In the genomic region with DNA sequence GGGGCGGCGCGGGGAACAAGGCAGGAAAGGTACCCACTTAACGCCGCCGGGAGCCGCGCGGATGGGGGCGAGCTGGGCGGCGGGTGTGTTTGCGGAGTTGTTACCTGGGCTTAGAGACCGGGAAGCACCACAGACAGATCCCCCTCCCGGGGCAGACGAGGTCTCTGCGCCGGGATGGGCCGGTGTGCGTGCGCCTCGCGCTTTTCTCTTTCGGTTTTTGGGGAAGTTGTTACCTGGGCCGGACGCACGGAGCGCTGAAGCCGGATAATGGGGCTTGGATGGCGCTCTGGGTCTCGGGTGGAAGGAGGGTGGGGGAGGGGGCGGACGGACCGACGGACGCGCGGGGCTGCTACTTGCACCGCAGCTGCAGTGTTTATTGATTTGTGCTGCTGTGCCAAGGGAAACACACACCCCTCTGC, we compare ENCODE assay signal across 8 cellular contexts. TPM values are rescaled to one million over a fixed set of nuclear protein-coding genes. Genes with fewer than 3 reads are reported as not detected.
DNase-seq lines count a peak whose midpoint lies in the region; ATAC-seq, FAIRE-seq and TF ChIP-seq lines count a peak whose summit lies in the region.

No MANE protein-coding gene starts in this region.

- TF ChIP-seq POLR2A in H54 (IDR thresholded peaks at IDR 0.05; ENCODE audit: low read depth, low read length), result no peak

- ATAC-seq in omental fat pad (ENCODE audit: low FRiP score), result peak; percentile 21

- no peak for TF ChIP-seq CTCF in omental fat pad (IDR thresholded peaks at IDR 0.05)

- DNase-seq in GDM1 (lab: John Stamatoyannopoulos, UW), result peak; percentile 18
- peak; percentile 26 for DNase-seq in H54 (ENCODE audit: insufficient read length, low spot score)
- DNase-seq in NCI-H69 (lab: John Stamatoyannopoulos, UW), result peak; percentile 15
- peak; percentile 33 for DNase-seq in activated effector memory CD4-positive, alpha-beta T cell treated with Interleukin-2 at 50 U/mL for 16 hours
- peak; percentile 42 for DNase-seq in germinal center (ENCODE audit: low spot score)
- DNase-seq in omental fat pad (ENCODE audit: low spot score), result no peak
- DNase-seq in urothelium cell line (ENCODE audit: low spot score), result peak; percentile 22
- DNase-seq in HCEC 1CT, result no peak

- FAIRE-seq in H54 (lab: Jason Lieb, UNC) (no peak), urothelium cell line (lab: Jason Lieb, UNC) (no peak)

RNA-seq across cellular contexts. Expression of gene ZEB1, which starts 1.2 kb away (rescaled TPM):
- 100 to 1,000 TPM in 1 of 4 donors, 10 to 100 TPM in 3; 56.6 to 128 (median 71.9) TPM for total RNA-seq in omental fat pad

Comparison
In these comparisons a context has a peak if more than half of its experiments do, and no peak if none do; other contexts are left out.
1. DNase-seq: peak in GDM1 (single experiment), H54 (single experiment), NCI-H69 (single experiment), activated effector memory CD4-positive, alpha-beta T cell treated with Interleukin-2 at 50 U/mL for 16 hours (single experiment), germinal center (single experiment) and urothelium cell line (single experiment); none in omental fat pad (single experiment) and HCEC 1CT (single experiment).